8 cellular contexts compared by ENCODE assay signal in genomic region chr5:78983601-78984000, GRCh38. TPM values are rescaled to one million over a fixed set of nuclear protein-coding genes. Genes with fewer than 3 reads are reported as not detected.
DNase-seq lines count a peak whose midpoint lies in the region; ATAC-seq, FAIRE-seq and TF ChIP-seq lines count a peak whose summit lies in the region.

No MANE protein-coding gene starts in this region.

- H3K36me3 ChIP-seq in ACC112 (ENCODE audit: insufficient read depth, low read length) (no peaks in the 10 kb centered on the region), K562 (ENCODE audit: control insufficient read depth, insufficient read depth, low read length) (no peaks in the 10 kb centered on the region)

- 60% methylated on average over 5 of the region's 5 CpGs for WGBS in K562 (ENCODE audit: insufficient coverage, low coverage, missing lambda C conversion rate)

- peak overlapping the region in 1 of 2 experiments; percentile 68; a peak in 1 of 4 replicates for H3K9ac ChIP-seq in K562 (ENCODE audit: insufficient read depth in 1 of 2, low read depth in 2 of 2, low read length in 2 of 2)

- no TSS peak for BruUV-seq in K562 (replicated peaks; lab: Mats Ljungman, UMichigan)

- intact Hi-C loops in K562 (cut with micrococcal nuclease), result no loop called here

- H3K9me3 ChIP-seq in K562 (replicated peaks; ENCODE audit: control insufficient read depth, insufficient read depth, low read depth, low read length) (no peaks in the 10 kb centered on the region), mononuclear cell (ENCODE audit: low read depth, low read length) (no peaks in the 10 kb centered on the region)

- POLR2A ChIA-PET in K562 (lab: Yijun Ruan, JAX), result interaction anchor here (0.6 to 2.1 kb wide), 4 partner anchors 9 to 479 kb away, joined by 3 to 12 read pairs (median 4); no protein-coding TSS in a partner anchor

- TF ChIP-seq EP300 in K562 (IDR thresholded peaks at IDR 0.05; ENCODE audit: low read length), result no peak

- peaks cover 38% of the 10 kb centered on the region for H3K4me1 ChIP-seq in ACC112 (ENCODE audit: control insufficient read depth, insufficient read depth, low read length, unreplicated experiment)
- H3K4me1 ChIP-seq in K562 (replicated peaks in 1 of 2; ENCODE audit: control insufficient read depth in 2 of 2, insufficient read depth in 2 of 2, low read length in 2 of 2), result peaks cover 16% of the 10 kb centered on the region in 2 experiments
- H3K4me1 ChIP-seq in mononuclear cell (ENCODE audit: insufficient read depth, low read length), result peaks cover 26% of the 10 kb centered on the region

- H2AFZ ChIP-seq in ACC112 (ENCODE audit: low read length, unreplicated experiment) (peak overlapping the region; percentile 85), K562 (ENCODE audit: low read depth, low read length) (peak overlapping the region; percentile 91)

- in situ Hi-C loops in K562 (cut with MboI), result no loop called here

- H3K4me3 ChIP-seq in ACC112 (ENCODE audit: low read depth, low read length) (peak overlapping the region; percentile 88), K562 (peak overlapping the region; percentile 75; the same call in 1 of the 2 replicates), mononuclear cell (ENCODE audit: low read length) (peak overlapping the region; percentile 68)

- H3K27ac ChIP-seq in ACC112 (ENCODE audit: low read depth, low read length), result peak overlapping the region; percentile 73
- H3K27ac ChIP-seq in K562 (ENCODE audit: extremely low read depth, low read depth, low read length), result no peak overlapping the region

- TF ChIP-seq POLR2A in H54 (IDR thresholded peaks at IDR 0.05; ENCODE audit: low read depth, low read length), result no peak
- no peak for TF ChIP-seq POLR2A in K562 (conservative IDR thresholded peaks at IDR 0.05)

- DNase-seq in H54 (ENCODE audit: insufficient read length, low spot score) (peak; percentile 5), K562 (ENCODE audit: extremely low read depth in 1 of 4, low spot score in 3 of 4) (peak in 1 of 4 experiments; percentile 4), superior temporal gyrus (ENCODE audit: extremely low spot score) (no peak), activated gamma-delta T cell treated with Interleukin-2 at 50 U/mL for 16 hours (no peak), GM03348 (ENCODE audit: low spot score) (no peak)
- DNase-seq in activated CD4-positive, alpha-beta T cell treated with anti-CD3 and anti-CD28 coated beads, Interleukin-2, amount 50 U/mL, for 1 hour, result no peak

- TF ChIP-seq CTCF in K562 (IDR thresholded peaks at IDR 0.05 in 2 of 3, conservative IDR thresholded peaks at IDR 0.05 in 1 of 3; ENCODE audit: insufficient read depth in 2 of 3, low read depth in 1 of 3, low read length in 3 of 3), result no peak

- ATAC-seq in K562, result no peak

- no peaks in the 10 kb centered on the region for H4K20me1 ChIP-seq in K562 (replicated peaks; ENCODE audit: control insufficient read depth, insufficient read depth, low read length)

- CTCF ChIA-PET in K562 (lab: Yijun Ruan, JAX; ENCODE audit: low intra/inter-chr PET ratio), result no interaction called here

- no peak for FAIRE-seq in H54 (lab: Jason Lieb, UNC)
- FAIRE-seq in K562 (lab: Jason Lieb, UNC), result no peak

- H3K9me1 ChIP-seq in K562 (ENCODE audit: control insufficient read depth, insufficient read depth, low read length), result no peaks in the 10 kb centered on the region

- TF ChIP-seq RAD21 in K562 (CRISPR knock-in tag; conservative IDR thresholded peaks at IDR 0.05 in 1 of 2, IDR thresholded peaks at IDR 0.05 in 1 of 2), result no peak

- H3K27me3 ChIP-seq in ACC112 (ENCODE audit: insufficient read depth, low read length) (no peaks in the 10 kb centered on the region), K562 (ENCODE audit: control insufficient read depth in 2 of 2, insufficient read depth in 2 of 2, low read length in 2 of 2) (0 out of 5 replicates have a peak, but pooled peaks cover 0 to 2% of the 10 kb centered on the region in 2 experiments), mononuclear cell (ENCODE audit: insufficient read depth, low read length) (no peaks in the 10 kb centered on the region)

- peak overlapping the region; percentile 82 for H3K4me2 ChIP-seq in K562 (ENCODE audit: insufficient read depth, low read length)

- H3K79me2 ChIP-seq in ACC112 (ENCODE audit: control insufficient read depth, insufficient read depth, low read length, unreplicated experiment) (peaks cover 20% of the 10 kb centered on the region), K562 (ENCODE audit: control insufficient read depth, insufficient read depth, low read length) (no peaks in the 10 kb centered on the region; the same call in 2 of the 3 replicates)

TF ChIP-seq in K562, 482 proteins besides CTCF, POLR2A, EP300 and RAD21:
- TF ChIP-seq IFI16 (CRISPR knock-in tag; IDR thresholded peaks at IDR 0.05), result no peak
- TF ChIP-seq ZNF668 (CRISPR knock-in tag; IDR thresholded peaks at IDR 0.05), result no peak

RNA-seq across cellular contexts. Expression of gene ARSB, which starts 1.5 kb away (rescaled TPM):
- 3.2 and 3.3 TPM in 2 replicates for total RNA-seq in K562 (2011; cell fraction: chromatin; rRNA removed; ENCODE audit: low replicate concordance)
- 3.7 TPM in 2 replicates for total RNA-seq in K562 (2011; cell fraction: nucleolus; rRNA removed)
- total RNA-seq in K562 (2011; cell fraction: nucleoplasm; rRNA removed), result 4.0 and 6.5 TPM in 2 replicates
- total RNA-seq in K562 (2014; rRNA removed), result 1.7 and 2.9 TPM in 2 replicates
- 3.2 TPM in 2 replicates for total RNA-seq in K562 (2014; rRNA removed; fragmentation: Illumina TruSeq; extraction: Trizol)
- total RNA-seq in K562 (2015; rRNA removed; fragmentation: Illumina TruSeq; extraction: Trizol), result 4.5 and 4.6 TPM in 2 replicates
- total RNA-seq in K562 (2021), result 3.2 and 3.3 TPM in 2 replicates
- polyA plus RNA-seq in K562 (2011; rRNA removed), result 1.7 and 3.1 TPM in 2 replicates
- 1.4 and 2.9 TPM in 2 replicates for polyA plus RNA-seq in K562 (2011; cell fraction: cytosol; rRNA removed)
- 0.58 and 0.88 TPM in 2 replicates for polyA plus RNA-seq in K562 (2011; cell fraction: nucleus; rRNA removed)
- polyA plus RNA-seq in K562 (2012), result 2.0 and 2.4 TPM in 2 replicates
- 1.7 and 2.4 TPM in 2 replicates for polyA plus RNA-seq in K562 (2014; fragmentation: Illumina TruSeq; extraction: Trizol)
- polyA plus RNA-seq in K562 (2014; fragmentation: Nextera tagmentation; extraction: Ambion mirVana), result under 1 TPM; 0.52 to 0.68 TPM
- 1.4 and 2.8 TPM in 2 replicates for polyA plus RNA-seq in K562 (2014; rRNA removed)
- 2.8 and 4.6 TPM in 2 replicates for polyA minus RNA-seq in K562 (2011; rRNA and poly(A)+ RNA removed)
- polyA minus RNA-seq in K562 (2011; cell fraction: cytosol; rRNA and poly(A)+ RNA removed), result 2.2 and 4.1 TPM in 2 replicates
- 1.2 and 1.3 TPM in 2 replicates for polyA minus RNA-seq in K562 (2011; cell fraction: nucleus; rRNA and poly(A)+ RNA removed)
- 16.2 TPM for total RNA-seq in mononuclear cell
